Comparison of ENCODE assay signal across 18 cellular contexts in genomic region chr12:9829990-9830389, GRCh38. TPM values are rescaled to one million over a fixed set of nuclear protein-coding genes. Genes with fewer than 3 reads are reported as not detected.
DNase-seq lines count a peak whose midpoint lies in the region; ATAC-seq, FAIRE-seq and TF ChIP-seq lines count a peak whose summit lies in the region.
"Had no signal": no experiment of that assay in that cellular context is flagged by ENCODE, and none has a peak within 500 bp of the region (broad histone marks: within the 10 kb centered on the region; RNA-seq: fewer than 3 reads in every experiment).

No MANE protein-coding gene starts in this region.

- no peak for DNase-seq in activated naive CD8-positive, alpha-beta T cell treated with anti-CD3 and anti-CD28 coated beads, Interleukin-2, amount 50 U/mL, for 24 hours
- DNase-seq in activated naive CD8-positive, alpha-beta T cell treated with anti-CD3 and anti-CD28 coated beads for 36 hours, result no peak
- DNase-seq in M059J (ENCODE audit: low read depth), result peak; percentile 43
- no peak for DNase-seq in kidney
- DNase-seq in stimulated activated effector memory CD8-positive, alpha-beta T cell treated with anti-CD3 and anti-CD28 coated beads, Interleukin-12 subunit alpha, Interleukin-12 subunit beta, amount 100 ng/mL, for 72 hours (ENCODE audit: low spot score in 2 of 2), result no peak
- DNase-seq in NCI-H345 treated with DMSO at 0.1 percent for 48 hours (lab: John Stamatoyannopoulos, UW; ENCODE audit: unreplicated experiment), result no peak
- no peak for DNase-seq in esophagus muscularis mucosa (ENCODE audit: extremely low spot score)
- DNase-seq: C1 segment of cervical spinal cord, COR-L47, H9, NCI-H146, NCI-H2081 treated with DMSO at 0.1 percent for 48 hours, NCI-H524, Peyer's patch had no signal

- intact Hi-C loops in kidney (cut with DNase I) (no loop called here), esophagus muscularis mucosa (cut with DNase I) (no loop called here)

- H3K4me1 ChIP-seq in kidney (ENCODE audit: control insufficient read depth in 1 of 2, insufficient read depth in 1 of 2, low read depth in 1 of 2, low read length in 2 of 2), result no peaks in the 10 kb centered on the region
- H3K4me1 ChIP-seq in esophagus muscularis mucosa, result no peaks in the 10 kb centered on the region
- H3K4me1 ChIP-seq: Peyer's patch had no signal

- no peak for ATAC-seq in activated naive CD8-positive, alpha-beta T cell treated with anti-CD3 and anti-CD28 coated beads, Interleukin-2, amount 50 U/mL, for 24 hours
- no peak for ATAC-seq in stimulated activated effector memory CD8-positive, alpha-beta T cell treated with anti-CD3 and anti-CD28 coated beads, Interleukin-12 subunit alpha, Interleukin-12 subunit beta, amount 100 ng/mL, for 72 hours
- no peak for ATAC-seq in GM18520 (IDR thresholded peaks at IDR 0.05; ENCODE audit: unreplicated experiment)
- ATAC-seq: Right ventricle myocardium inferior had no signal

- H3K9me3 Mint-ChIP-seq in activated naive CD8-positive, alpha-beta T cell treated with anti-CD3 and anti-CD28 coated beads, Interleukin-2, amount 50 U/mL, for 24 hours, result no peaks in the 10 kb centered on the region
- H3K9me3 Mint-ChIP-seq in activated naive CD8-positive, alpha-beta T cell treated with anti-CD3 and anti-CD28 coated beads for 36 hours, result no peaks in the 10 kb centered on the region
- no peaks in the 10 kb centered on the region for H3K9me3 Mint-ChIP-seq in stimulated activated effector memory CD8-positive, alpha-beta T cell treated with anti-CD3 and anti-CD28 coated beads, Interleukin-12 subunit alpha, Interleukin-12 subunit beta, amount 100 ng/mL, for 72 hours
- H3K9me3 Mint-ChIP-seq: H9 had no signal

- H3K9me3 ChIP-seq in kidney (ENCODE audit: control insufficient read depth in 1 of 2, low read length in 2 of 2) (no peaks in the 10 kb centered on the region), esophagus muscularis mucosa (no peaks in the 10 kb centered on the region)
- H3K9me3 ChIP-seq: Peyer's patch had no signal

- FAIRE-seq in kidney (lab: Jason Lieb, UNC), result peak; percentile 8

- H3K27me3 ChIP-seq in esophagus muscularis mucosa, result no peaks in the 10 kb centered on the region
- H3K27me3 ChIP-seq: Peyer's patch had no signal

- no peaks in the 10 kb centered on the region for H3K4me1 Mint-ChIP-seq in activated naive CD8-positive, alpha-beta T cell treated with anti-CD3 and anti-CD28 coated beads, Interleukin-2, amount 50 U/mL, for 24 hours
- peaks cover 3% of the 10 kb centered on the region for H3K4me1 Mint-ChIP-seq in activated naive CD8-positive, alpha-beta T cell treated with anti-CD3 and anti-CD28 coated beads for 36 hours
- H3K4me1 Mint-ChIP-seq in stimulated activated effector memory CD8-positive, alpha-beta T cell treated with anti-CD3 and anti-CD28 coated beads, Interleukin-12 subunit alpha, Interleukin-12 subunit beta, amount 100 ng/mL, for 72 hours, result peaks cover 14% of the 10 kb centered on the region

- no peak for TF ChIP-seq EP300 in esophagus muscularis mucosa (IDR thresholded peaks at IDR 0.05)

- H3K9ac ChIP-seq in kidney (ENCODE audit: low read length in 2 of 2), result no peak overlapping the region

- TF ChIP-seq CTCF in kidney (IDR thresholded peaks at IDR 0.05; ENCODE audit: borderline replicate concordance, extremely low read depth, insufficient read depth), result no peak
- no peak for TF ChIP-seq CTCF in esophagus muscularis mucosa (IDR thresholded peaks at IDR 0.05)

- H3K4me3 Mint-ChIP-seq in activated naive CD8-positive, alpha-beta T cell treated with anti-CD3 and anti-CD28 coated beads, Interleukin-2, amount 50 U/mL, for 24 hours, result peak overlapping the region; percentile 7
- H3K4me3 Mint-ChIP-seq in activated naive CD8-positive, alpha-beta T cell treated with anti-CD3 and anti-CD28 coated beads for 36 hours, result no peak overlapping the region
- peak overlapping the region; percentile 43 for H3K4me3 Mint-ChIP-seq in stimulated activated effector memory CD8-positive, alpha-beta T cell treated with anti-CD3 and anti-CD28 coated beads, Interleukin-12 subunit alpha, Interleukin-12 subunit beta, amount 100 ng/mL, for 72 hours
- H3K4me3 Mint-ChIP-seq: H9 had no signal

- H3K36me3 ChIP-seq in kidney (ENCODE audit: control insufficient read depth in 1 of 2, insufficient read depth in 2 of 2, low read length in 2 of 2) (no peaks in the 10 kb centered on the region), esophagus muscularis mucosa (no peaks in the 10 kb centered on the region)
- H3K36me3 ChIP-seq: Peyer's patch had no signal

- H3K27ac ChIP-seq in kidney (ENCODE audit: low read depth in 2 of 2, low read length in 2 of 2) (no peak overlapping the region), esophagus muscularis mucosa (replicated peaks in 1 of 4) (no peak overlapping the region)
- H3K27ac ChIP-seq: Peyer's patch, SK-N-MC had no signal

- H3K36me3 Mint-ChIP-seq in activated naive CD8-positive, alpha-beta T cell treated with anti-CD3 and anti-CD28 coated beads, Interleukin-2, amount 50 U/mL, for 24 hours (ENCODE audit: low read depth), result no peaks in the 10 kb centered on the region
- H3K36me3 Mint-ChIP-seq in activated naive CD8-positive, alpha-beta T cell treated with anti-CD3 and anti-CD28 coated beads for 36 hours, result no peaks in the 10 kb centered on the region
- peaks cover 6% of the 10 kb centered on the region for H3K36me3 Mint-ChIP-seq in stimulated activated effector memory CD8-positive, alpha-beta T cell treated with anti-CD3 and anti-CD28 coated beads, Interleukin-12 subunit alpha, Interleukin-12 subunit beta, amount 100 ng/mL, for 72 hours

- WGBS in esophagus muscularis mucosa, result 58% methylated on average over 4 of the region's 4 CpGs

- H3K4me3 ChIP-seq in kidney (ENCODE audit: low read length in 2 of 2) (no peak overlapping the region), esophagus muscularis mucosa (no peak overlapping the region)
- H3K4me3 ChIP-seq: Peyer's patch, SK-N-MC had no signal

- no peak overlapping the region for H3K27ac Mint-ChIP-seq in activated naive CD8-positive, alpha-beta T cell treated with anti-CD3 and anti-CD28 coated beads, Interleukin-2, amount 50 U/mL, for 24 hours
- no peak overlapping the region for H3K27ac Mint-ChIP-seq in activated naive CD8-positive, alpha-beta T cell treated with anti-CD3 and anti-CD28 coated beads for 36 hours
- peak overlapping the region; percentile 88 for H3K27ac Mint-ChIP-seq in stimulated activated effector memory CD8-positive, alpha-beta T cell treated with anti-CD3 and anti-CD28 coated beads, Interleukin-12 subunit alpha, Interleukin-12 subunit beta, amount 100 ng/mL, for 72 hours
- H3K27ac Mint-ChIP-seq: H9 had no signal

- TF ChIP-seq POLR2A in esophagus muscularis mucosa (IDR thresholded peaks at IDR 0.05; ENCODE audit: low read depth), result no peak

- H3K27me3 Mint-ChIP-seq in activated naive CD8-positive, alpha-beta T cell treated with anti-CD3 and anti-CD28 coated beads, Interleukin-2, amount 50 U/mL, for 24 hours, result no peaks in the 10 kb centered on the region
- H3K27me3 Mint-ChIP-seq in activated naive CD8-positive, alpha-beta T cell treated with anti-CD3 and anti-CD28 coated beads for 36 hours, result no peaks in the 10 kb centered on the region

RNA-seq across cellular contexts. Expression of gene KLRF1, which starts 2.7 kb away (rescaled TPM):
- total RNA-seq in activated naive CD8-positive, alpha-beta T cell treated with anti-CD3 and anti-CD28 coated beads for 36 hours, result not detected
- 0.69 and 0.98 TPM in 2 replicates for total RNA-seq in M059J (2014; rRNA removed; shearing (Covaris generic))
- total RNA-seq in kidney (2.0 TPM), esophagus muscularis mucosa (under 1 TPM in 1 of 4 donors, not detected in 3; 0.66 TPM)
- 2.0 TPM for polyA plus RNA-seq in kidney (ENCODE audit: insufficient read depth, low read depth, low replicate concordance)
- total RNA-seq: A673, H9, Peyer's patch had no signal

RNA-seq across cellular contexts. Expression of gene CLEC2B, which starts 39.2 kb away (rescaled TPM):
- total RNA-seq in activated naive CD8-positive, alpha-beta T cell treated with anti-CD3 and anti-CD28 coated beads for 36 hours, result 10 to 100 TPM; 21.1 to 25.6 TPM
- 34.4 and 45.5 TPM in 2 replicates for total RNA-seq in M059J (2014; rRNA removed; shearing (Covaris generic))
- total RNA-seq in kidney (11.8 TPM), esophagus muscularis mucosa (10 to 100 TPM in 1 of 4 donors, 1 to 10 TPM in 3; 3.3 to 11.3 (median 7.6) TPM)
- 7.0 TPM for polyA plus RNA-seq in kidney (ENCODE audit: insufficient read depth, low read depth, low replicate concordance)
- total RNA-seq: H9 had no signal

RNA-seq across cellular contexts. Expression of gene KLRF2, which starts 51.3 kb away (rescaled TPM):
- total RNA-seq in activated naive CD8-positive, alpha-beta T cell treated with anti-CD3 and anti-CD28 coated beads for 36 hours, result not detected
- not detected in 2 replicates for total RNA-seq in M059J (2014; rRNA removed; shearing (Covaris generic))
- total RNA-seq in kidney (not detected), esophagus muscularis mucosa (not detected)
- polyA plus RNA-seq in kidney (ENCODE audit: insufficient read depth, low read depth, low replicate concordance), result not detected
- total RNA-seq: A673, H9, Peyer's patch, Right ventricle myocardium inferior had no signal
